In the genomic region with DNA sequence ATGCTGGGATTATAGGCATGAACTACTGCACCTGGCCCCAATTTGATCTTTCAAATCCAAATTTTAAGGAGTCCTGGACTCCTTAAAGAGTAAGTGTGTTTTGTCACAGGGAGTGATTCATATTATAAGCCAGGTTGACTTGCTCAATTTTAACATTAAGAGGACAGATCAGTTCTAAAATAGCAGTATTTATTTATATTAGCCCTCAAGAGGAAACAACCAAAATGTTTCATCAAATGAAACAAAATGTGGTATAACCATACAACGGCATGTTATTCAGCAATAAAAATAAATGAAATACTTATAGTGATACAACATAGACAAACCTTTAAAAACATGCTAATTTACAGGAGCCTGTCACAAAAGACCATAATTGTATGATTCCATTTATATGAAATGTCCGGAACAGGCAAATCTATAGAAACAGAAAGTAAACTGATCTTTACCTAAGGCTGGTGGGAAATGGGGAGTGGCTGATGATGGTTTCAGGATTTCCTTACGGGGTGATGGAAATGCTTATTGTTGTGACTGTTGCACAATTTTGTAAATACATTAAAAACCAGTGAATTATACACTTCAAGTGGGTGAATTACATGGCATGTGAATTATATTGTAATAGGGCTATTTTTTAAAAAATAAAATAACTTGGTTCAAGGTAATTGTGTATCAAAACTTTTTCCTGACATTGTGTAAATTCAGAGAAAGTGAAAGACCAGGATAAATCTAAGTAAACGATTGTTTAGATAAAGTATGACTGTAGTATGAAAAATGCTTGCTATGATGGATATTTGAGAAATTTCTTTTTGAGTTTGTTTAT, we compare ENCODE assay signal across 16 cellular contexts.
DNase-seq lines count a peak whose midpoint lies in the region; ATAC-seq and TF ChIP-seq lines count a peak whose summit lies in the region.
"Had no signal": no experiment of that assay in that cellular context is flagged by ENCODE, and none has a peak within 500 bp of the region (broad histone marks: within the 10 kb centered on the region; RNA-seq: fewer than 3 reads in every experiment).

No MANE protein-coding gene starts in this region.

- H3K79me2 ChIP-seq in ACC112 (ENCODE audit: control insufficient read depth, insufficient read depth, low read length, unreplicated experiment): no peaks in the 10 kb centered on the region

- no peak overlapping the region for H4K5ac ChIP-seq in IMR-90 (ENCODE audit: low read depth, low read length)

- in situ Hi-C loops in IMR-90 (cut with MboI; ENCODE audit: low sequenced_read_pairs): no loop called here

- H2AK9ac ChIP-seq in IMR-90 (replicated peaks; ENCODE audit: low read depth, low read length, poor library complexity): no peak overlapping the region

- peak overlapping the region; percentile 83; the same call in 1 of the 2 replicates for H3K23ac ChIP-seq in IMR-90 (ENCODE audit: low read depth, low read length)

- no peaks in the 10 kb centered on the region for H4K20me1 ChIP-seq in IMR-90 (ENCODE audit: insufficient read depth, low read length)

- H2AK5ac ChIP-seq in IMR-90 (ENCODE audit: low read depth, low read length): no peak overlapping the region

- TF ChIP-seq RAD21 in IMR-90 (IDR thresholded peaks at IDR 0.05; ENCODE audit: low read length): no peak

- H2BK20ac ChIP-seq in IMR-90 (ENCODE audit: low read depth, low read length): peak overlapping the region; percentile 54; the same call in 1 of the 2 replicates

- no peak overlapping the region for H3K9ac ChIP-seq in IMR-90 (ENCODE audit: low read depth, low read length)
- H3K9ac ChIP-seq in adipocyte (ENCODE audit: low read length): peak overlapping the region; percentile 76

- dilution Hi-C loops in IMR-90 (cut with HindIII; ENCODE audit: low sequenced_read_pairs, unreplicated experiment): no loop called here

- H3K4me3 ChIP-seq in ACC112 (ENCODE audit: low read depth, low read length): peak overlapping the region; percentile 66
- H3K4me3 ChIP-seq in IMR-90 (ENCODE audit: insufficient read depth, low read depth, low read length): peak overlapping the region; percentile 38; the same call in 1 of the 2 replicates
- peak overlapping the region; percentile 55 for H3K4me3 ChIP-seq in adipocyte (ENCODE audit: low read length)
- H3K4me3 ChIP-seq in fibroblast of pulmonary artery (replicated peaks; ENCODE audit: low read depth, low read length): peak overlapping the region; percentile 18
- no peak overlapping the region for H3K4me3 ChIP-seq in lower lobe of right lung
- H3K4me3 ChIP-seq: GM12878, SJCRH30 had no signal

- POLR2A ChIA-PET in IMR-90 (lab: Charles Lee; ENCODE audit: unreplicated experiment): no interaction called here
- POLR2A ChIA-PET in activated CD8-positive, alpha-beta T cell treated with anti-CD3 and anti-CD28 coated beads, Interleukin-2, amount 10 ng/mL, durations not matched to agents 7 days and 5 days (lab: Charles Lee): no interaction called here

- H3K36me3 ChIP-seq in ACC112 (ENCODE audit: insufficient read depth, low read length) (no peaks in the 10 kb centered on the region), IMR-90 (ENCODE audit: control insufficient read depth, insufficient read depth, low read length) (no peaks in the 10 kb centered on the region), adipocyte (ENCODE audit: control insufficient read depth, insufficient read depth, low read length, severe bottlenecking) (no peaks in the 10 kb centered on the region), lower lobe of right lung (no peaks in the 10 kb centered on the region)
- H3K36me3 ChIP-seq: SJCRH30 had no signal

- CTCF ChIA-PET in IMR-90 (lab: Yijun Ruan, JAX): interaction anchor here (0.6 to 1.0 kb wide), 2 partner anchors 383 to 584 kb away, joined by 3 read pairs; no protein-coding TSS in a partner anchor
- CTCF ChIA-PET in activated CD8-positive, alpha-beta T cell treated with anti-CD3 and anti-CD28 coated beads, Interleukin-2, amount 10 ng/mL, durations not matched to agents 7 days and 5 days (lab: Charles Lee): no interaction called here

- no peak overlapping the region for H3K27ac Mint-ChIP-seq in activated CD8-positive, alpha-beta T cell treated with anti-CD3 and anti-CD28 coated beads, Interleukin-2, amount 10 ng/mL, durations not matched to agents 7 days and 5 days
- H3K27ac Mint-ChIP-seq: IgD-negative memory B cell had no signal

- no CpG with 5 or more reads among the region's 4 CpGs for WGBS in IMR-90 (ENCODE audit: extremely low coverage in 2 of 2, insufficient read length in 1 of 2), 2 experiments

- BruUV-seq in IMR-90 (replicated peaks; lab: Mats Ljungman, UMichigan): no TSS peak

- H4K91ac ChIP-seq in IMR-90 (ENCODE audit: insufficient read depth, low read depth, low read length): no peak overlapping the region; the same call in 1 of the 2 replicates

- ATAC-seq in IMR-90 (ENCODE audit: low read depth): no peak
- ATAC-seq in HG02852 (IDR thresholded peaks at IDR 0.05; ENCODE audit: unreplicated experiment): no peak
- ATAC-seq in activated CD8-positive, alpha-beta T cell treated with anti-CD3 and anti-CD28 coated beads, Interleukin-2, amount 10 ng/mL, durations not matched to agents 7 days and 5 days: no peak
- ATAC-seq in left colon: no peak
- no peak for ATAC-seq in lower lobe of right lung
- ATAC-seq: GM12878 had no signal

- H3K18ac ChIP-seq in IMR-90 (ENCODE audit: low read depth, low read length): 0 out of 2 replicates have a peak overlapping the region, but pooled peaks have one; percentile 56

- H2BK15ac ChIP-seq in IMR-90 (ENCODE audit: low read depth, low read length): peak overlapping the region; percentile 21; the same call in 1 of the 3 replicates

- H3K4me1 ChIP-seq in ACC112 (ENCODE audit: control insufficient read depth, insufficient read depth, low read length, unreplicated experiment) (peaks cover 26% of the 10 kb centered on the region), IMR-90 (ENCODE audit: control insufficient read depth, insufficient read depth, low read length) (peaks cover 5% of the 10 kb centered on the region), adipocyte (ENCODE audit: control insufficient read depth, insufficient read depth, low read length) (peaks cover 30% of the 10 kb centered on the region), lower lobe of right lung (no peaks in the 10 kb centered on the region)
- H3K4me1 ChIP-seq: SJCRH30 had no signal

- peak overlapping the region; percentile 83 for H2BK120ac ChIP-seq in IMR-90 (ENCODE audit: low read depth, low read length)

- H3K4me1 Mint-ChIP-seq in activated CD8-positive, alpha-beta T cell treated with anti-CD3 and anti-CD28 coated beads, Interleukin-2, amount 10 ng/mL, durations not matched to agents 7 days and 5 days (ENCODE audit: low read depth): no peaks in the 10 kb centered on the region
- H3K4me1 Mint-ChIP-seq: IgD-negative memory B cell had no signal

- no peaks in the 10 kb centered on the region for H3K36me3 Mint-ChIP-seq in activated CD8-positive, alpha-beta T cell treated with anti-CD3 and anti-CD28 coated beads, Interleukin-2, amount 10 ng/mL, durations not matched to agents 7 days and 5 days (ENCODE audit: low read depth)

- no peak overlapping the region for H3K4me3 Mint-ChIP-seq in activated CD8-positive, alpha-beta T cell treated with anti-CD3 and anti-CD28 coated beads, Interleukin-2, amount 10 ng/mL, durations not matched to agents 7 days and 5 days
- H3K4me3 Mint-ChIP-seq: IgD-negative memory B cell had no signal

- H3K9me1 ChIP-seq in IMR-90 (ENCODE audit: insufficient read depth, low read length): no peaks in the 10 kb centered on the region

- no peak overlapping the region for H3K14ac ChIP-seq in IMR-90 (replicated peaks; ENCODE audit: low read depth, low read length)

- H3K4ac ChIP-seq in IMR-90 (ENCODE audit: low read depth, low read length): peak overlapping the region; percentile 85; the same call in 1 of the 2 replicates

- H3K27me3 Mint-ChIP-seq in activated CD8-positive, alpha-beta T cell treated with anti-CD3 and anti-CD28 coated beads, Interleukin-2, amount 10 ng/mL, durations not matched to agents 7 days and 5 days (ENCODE audit: low read depth): no peaks in the 10 kb centered on the region
- H3K27me3 Mint-ChIP-seq: IgD-negative memory B cell had no signal

- intact Hi-C loops in IMR-90 (cut with micrococcal nuclease): loop anchor here (5.0 kb wide), 1 partner anchor 152 kb away; no protein-coding TSS in a partner anchor
- intact Hi-C loops in left colon (cut with DNase I, micrococcal nuclease): no loop called here
- intact Hi-C loops in lower lobe of right lung (cut with DNase I): no loop called here

- H3K9me3 ChIP-seq in IMR-90 (ENCODE audit: control insufficient read depth, insufficient read depth, low read length): no peaks in the 10 kb centered on the region; the same call in 1 of the 2 replicates
- no peaks in the 10 kb centered on the region for H3K9me3 ChIP-seq in adipocyte (ENCODE audit: control insufficient read depth, low read length)
- no peaks in the 10 kb centered on the region for H3K9me3 ChIP-seq in lower lobe of right lung
- H3K9me3 ChIP-seq: SJCRH30 had no signal

- peaks cover 10% of the 10 kb centered on the region for H3K9me3 Mint-ChIP-seq in activated CD8-positive, alpha-beta T cell treated with anti-CD3 and anti-CD28 coated beads, Interleukin-2, amount 10 ng/mL, durations not matched to agents 7 days and 5 days (ENCODE audit: insufficient read depth)

- DNase-seq in IMR-90: peak; percentile 49
- peak; percentile 63 for DNase-seq in adipocyte (ENCODE audit: low read depth)
- DNase-seq in fibroblast of pulmonary artery (ENCODE audit: low read depth): peak; percentile 53
- DNase-seq in activated CD8-positive, alpha-beta T cell treated with anti-CD3 and anti-CD28 coated beads, Interleukin-2, amount 10 ng/mL, durations not matched to agents 7 days and 5 days: no peak
- DNase-seq in left colon: no peak
- DNase-seq in lower lobe of right lung: no peak
- DNase-seq: activated CD4-positive, alpha-beta T cell treated with anti-CD3 and anti-CD28 coated beads, Interleukin-2, amount 50 U/mL, for 1 hour; activated T-cell treated with anti-CD3 and anti-CD28 coated beads, Interleukin-2, amount 50 U/mL, for 1 hour; left cardiac atrium; NCI-H1092; SJCRH30; stimulated activated naive CD4-positive, alpha-beta T cell treated with Interleukin-2 at 50 U/mL for 16 hours had no signal

- H3K27me3 ChIP-seq in ACC112 (ENCODE audit: insufficient read depth, low read length) (no peaks in the 10 kb centered on the region), IMR-90 (ENCODE audit: control insufficient read depth, insufficient read depth, low read length) (no peaks in the 10 kb centered on the region), adipocyte (replicated peaks; ENCODE audit: control insufficient read depth, insufficient read depth, low read length) (no peaks in the 10 kb centered on the region), lower lobe of right lung (ENCODE audit: low read depth) (no peaks in the 10 kb centered on the region)
- H3K27me3 ChIP-seq: SJCRH30 had no signal

- H3K4me2 ChIP-seq in IMR-90 (ENCODE audit: low read depth, low read length): peak overlapping the region; percentile 94

- no peaks in the 10 kb centered on the region for H3K79me1 ChIP-seq in IMR-90 (ENCODE audit: low read depth in 1 of 2, low read length in 2 of 2)

- no peak for TF ChIP-seq CTCF in IMR-90 (conservative IDR thresholded peaks at IDR 0.05; ENCODE audit: low read depth, low read length)
- TF ChIP-seq CTCF in fibroblast of pulmonary artery (IDR thresholded peaks at IDR 0.05; ENCODE audit: low read length, missing control alignments): no peak
- TF ChIP-seq CTCF in lower lobe of right lung (IDR thresholded peaks at IDR 0.05): no peak

- peak overlapping the region; percentile 98 for H2BK5ac ChIP-seq in IMR-90 (ENCODE audit: low read depth, low read length, poor library complexity, severe bottlenecking)

- TF ChIP-seq POLR2A in IMR-90 (IDR thresholded peaks at IDR 0.05; ENCODE audit: low read depth, low read length): no peak

- H4K8ac ChIP-seq in IMR-90 (ENCODE audit: low read depth in 2 of 2, low read length in 2 of 2): peak overlapping the region; percentile 67 to 70; a peak in 3 of 4 replicates

- H2AFZ ChIP-seq in ACC112 (ENCODE audit: low read length, unreplicated experiment): peak overlapping the region; percentile 16
- no peak overlapping the region for H2AFZ ChIP-seq in IMR-90 (replicated peaks; ENCODE audit: low read length, poor library complexity)

- peak overlapping the region; percentile 62 for H3K56ac ChIP-seq in IMR-90 (ENCODE audit: extremely low read depth, insufficient read depth, low read length)

- H3K27ac ChIP-seq in ACC112 (ENCODE audit: low read depth, low read length) (peak overlapping the region; percentile 97), IMR-90 (ENCODE audit: insufficient read depth, low read length) (peak overlapping the region; percentile 71), lower lobe of right lung (no peak overlapping the region)
- H3K27ac ChIP-seq: SJCRH30 had no signal

Comparison
In these comparisons a context has a peak if more than half of its experiments do, and no peak if none do; other contexts are left out.
1. DNase-seq: peak in IMR-90 (single experiment), adipocyte (single experiment) and fibroblast of pulmonary artery (single experiment); none in activated CD8-positive, alpha-beta T cell treated with anti-CD3 and anti-CD28 coated beads, Interleukin-2, amount 10 ng/mL, durations not matched to agents 7 days and 5 days (single experiment), left colon (0 of 2) and lower lobe of right lung (single experiment).